ENCODE assay signal across 12 cellular contexts in genomic region chr7:34036972-34037792, GRCh38.
"Had no signal": no experiment of that assay in that cellular context is flagged by ENCODE, and none has a peak within 500 bp of the region (broad histone marks: within the 10 kb centered on the region; RNA-seq: fewer than 3 reads in every experiment).

No MANE protein-coding gene starts in this region.

- H3K27me3 Mint-ChIP-seq: activated CD4-positive, alpha-beta memory T cell treated with anti-CD3 and anti-CD28 coated beads for 36 hours; central memory CD8-positive, alpha-beta T cell had no signal

- H3K36me3 ChIP-seq: neural progenitor cell, thyroid gland had no signal

- H3K9me3 ChIP-seq: thyroid gland had no signal

- H3K9me3 Mint-ChIP-seq: activated CD4-positive, alpha-beta memory T cell treated with anti-CD3 and anti-CD28 coated beads for 36 hours; activated T-cell treated with anti-CD3 and anti-CD28 coated beads, Interleukin-2, amount 50 U/mL, for 4 hours; neural progenitor cell had no signal

- DNase-seq: activated CD4-positive, alpha-beta memory T cell treated with anti-CD3 and anti-CD28 coated beads for 36 hours; activated gamma-delta T cell treated with Interleukin-2 at 50 U/mL for 16 hours; activated T-cell treated with anti-CD3 and anti-CD28 coated beads, Interleukin-2, amount 50 U/mL, for 4 hours; dermis blood vessel endothelial cell; hypothalamus; kidney glomerular epithelial cell; posterior cingulate gyrus; thyroid gland had no signal

- H3K4me1 Mint-ChIP-seq: central memory CD8-positive, alpha-beta T cell had no signal

- H3K36me3 Mint-ChIP-seq: activated CD4-positive, alpha-beta memory T cell treated with anti-CD3 and anti-CD28 coated beads for 36 hours; neural progenitor cell had no signal

- H3K4me3 ChIP-seq: neural progenitor cell, smooth muscle cell, thyroid gland had no signal

- H3K27ac ChIP-seq: neural progenitor cell, thyroid gland had no signal

- H3K27me3 ChIP-seq: neural progenitor cell, thyroid gland had no signal

- H3K27ac Mint-ChIP-seq: activated CD4-positive, alpha-beta memory T cell treated with anti-CD3 and anti-CD28 coated beads for 36 hours; neural progenitor cell had no signal

- H3K4me2 ChIP-seq: neural progenitor cell had no signal

- H3K4me1 ChIP-seq: thyroid gland had no signal

- ATAC-seq: activated T-cell treated with anti-CD3 and anti-CD28 coated beads, Interleukin-2, amount 50 U/mL, for 4 hours had no signal

- FAIRE-seq: astrocyte had no signal

- H3K9ac ChIP-seq: neural progenitor cell had no signal

- H3K4me3 Mint-ChIP-seq: activated CD4-positive, alpha-beta memory T cell treated with anti-CD3 and anti-CD28 coated beads for 36 hours; activated T-cell treated with anti-CD3 and anti-CD28 coated beads, Interleukin-2, amount 50 U/mL, for 4 hours; central memory CD8-positive, alpha-beta T cell; neural progenitor cell had no signal
